In genomic region chr15:41032079-41032328, GRCh38 we compare ENCODE assay signal across 25 cellular contexts.
"Had no signal": no experiment of that assay in that cellular context is flagged by ENCODE, and none has a peak within 500 bp of the region (broad histone marks: within the 10 kb centered on the region; RNA-seq: fewer than 3 reads in every experiment).

No MANE protein-coding gene starts in this region.

- H3K27me3 Mint-ChIP-seq: activated CD4-positive, alpha-beta T cell treated with anti-CD3 and anti-CD28 coated beads, Interleukin-2, amount 10 ng/mL, durations not matched to agents 24 days and 14 days; activated naive CD8-positive, alpha-beta T cell treated with anti-CD3 and anti-CD28 coated beads, Interleukin-2, amount 50 U/mL, for 24 hours; brain; central memory CD8-positive, alpha-beta T cell; IgD-negative memory B cell had no signal

- DNase-seq: activated CD4-positive, alpha-beta T cell treated with anti-CD3 and anti-CD28 coated beads for 1 hour; activated CD4-positive, alpha-beta T cell treated with anti-CD3 and anti-CD28 coated beads, Interleukin-2, amount 10 ng/mL, durations not matched to agents 24 days and 14 days; activated CD4-positive, alpha-beta T cell treated with anti-CD3 and anti-CD28 coated beads, Interleukin-2, amount 50 U/mL, for 48 hours; activated naive CD8-positive, alpha-beta T cell treated with anti-CD3 and anti-CD28 coated beads, Interleukin-2, amount 50 U/mL, for 24 hours; activated T-cell treated with anti-CD3 and anti-CD28 coated beads, Interleukin-2, amount 50 U/mL, for 48 hours; amygdala; MG63; MV-4-11; NCI-H1092 treated with DMSO at 0.1 percent for 48 hours; NCI-H1436; NCI-H1694 treated with DMSO at 0.1 percent for 48 hours; NCI-H2029 treated with DMSO at 0.1 percent for 48 hours; NCI-H446; NCI-H524; Peyer's patch; Right ventricle myocardium superior; SJCRH30; SW 1271 had no signal

- H3K4me2 ChIP-seq: KMS-11 had no signal

- H3K27me3 ChIP-seq: MG63, Peyer's patch, SJCRH30 had no signal

- H3K4me1 ChIP-seq: Peyer's patch, SJCRH30 had no signal

- H3K27ac ChIP-seq: KMS-11, Peyer's patch, RWPE1, SJCRH30 had no signal

- H3K9me3 ChIP-seq: MG63, Peyer's patch, SJCRH30 had no signal

- H3K27ac Mint-ChIP-seq: activated CD4-positive, alpha-beta T cell treated with anti-CD3 and anti-CD28 coated beads, Interleukin-2, amount 10 ng/mL, durations not matched to agents 24 days and 14 days; activated naive CD8-positive, alpha-beta T cell treated with anti-CD3 and anti-CD28 coated beads, Interleukin-2, amount 50 U/mL, for 24 hours; IgD-negative memory B cell had no signal

- H3K9ac ChIP-seq: KMS-11 had no signal

- H3K4me1 Mint-ChIP-seq: activated naive CD8-positive, alpha-beta T cell treated with anti-CD3 and anti-CD28 coated beads, Interleukin-2, amount 50 U/mL, for 24 hours had no signal

- ATAC-seq: activated naive CD4-positive, alpha-beta T cell treated with anti-CD3 and anti-CD28 coated beads, Interleukin-2, amount 50 U/mL, for 72 hours; activated naive CD8-positive, alpha-beta T cell treated with anti-CD3 and anti-CD28 coated beads, Interleukin-2, amount 50 U/mL, for 24 hours; SK-N-SH treated with all-trans-retinoic acid at 6 μM for 48 hours had no signal

- H3K9me3 Mint-ChIP-seq: activated CD4-positive, alpha-beta T cell treated with anti-CD3 and anti-CD28 coated beads, Interleukin-2, amount 10 ng/mL, durations not matched to agents 24 days and 14 days; activated naive CD4-positive, alpha-beta T cell treated with anti-CD3 and anti-CD28 coated beads, Interleukin-2, amount 50 U/mL, for 72 hours; activated naive CD8-positive, alpha-beta T cell treated with anti-CD3 and anti-CD28 coated beads, Interleukin-2, amount 50 U/mL, for 24 hours; brain; central memory CD8-positive, alpha-beta T cell; IgD-negative memory B cell had no signal

- H3K4me3 Mint-ChIP-seq: activated CD4-positive, alpha-beta T cell treated with anti-CD3 and anti-CD28 coated beads, Interleukin-2, amount 10 ng/mL, durations not matched to agents 24 days and 14 days; activated naive CD8-positive, alpha-beta T cell treated with anti-CD3 and anti-CD28 coated beads, Interleukin-2, amount 50 U/mL, for 24 hours; central memory CD8-positive, alpha-beta T cell; IgD-negative memory B cell had no signal

- H3K4me3 ChIP-seq: MG63, Peyer's patch, SJCRH30 had no signal

- H3K36me3 Mint-ChIP-seq: activated naive CD4-positive, alpha-beta T cell treated with anti-CD3 and anti-CD28 coated beads, Interleukin-2, amount 50 U/mL, for 72 hours had no signal
